Comparison of ENCODE assay signal across 17 cellular contexts in genomic region chr3:176651622-176652021, GRCh38.
"Had no signal": no experiment of that assay in that cellular context is flagged by ENCODE, and none has a peak within 500 bp of the region (broad histone marks: within the 10 kb centered on the region; RNA-seq: fewer than 3 reads in every experiment).

No MANE protein-coding gene starts in this region.

- H3K4me1 Mint-ChIP-seq: activated naive CD8-positive, alpha-beta T cell treated with anti-CD3 and anti-CD28 coated beads, Interleukin-2, amount 10 ng/mL, durations not matched to agents 7 days and 5 days; memory B cell; naive thymus-derived CD8-positive, alpha-beta T cell; stimulated activated effector memory CD8-positive, alpha-beta T cell treated with anti-CD3 and anti-CD28 coated beads, Interleukin-12 subunit alpha, Interleukin-12 subunit beta, amount 100 ng/mL, for 72 hours had no signal

- H3K4me1 ChIP-seq: left ventricle myocardium inferior, parathyroid adenoma, upper lobe of right lung had no signal

- DNase-seq: activated CD4-positive, alpha-beta T cell treated with anti-CD3 and anti-CD28 coated beads, Interleukin-2, amount 50 U/mL, for 1 hour; activated naive CD4-positive, alpha-beta T cell; activated naive CD8-positive, alpha-beta T cell treated with anti-CD3 and anti-CD28 coated beads, Interleukin-2, amount 10 ng/mL, durations not matched to agents 7 days and 5 days; activated T-cell treated with anti-CD3 and anti-CD28 coated beads for 4 hours; aorta; cerebellar nuclear complex; hippocampal formation; left ventricle myocardium inferior; naive thymus-derived CD8-positive, alpha-beta T cell; stimulated activated CD4-positive, alpha-beta T cell treated with anti-CD3 and anti-CD28 coated beads, Interleukin-12 subunit alpha, Interleukin-12 subunit beta, amount 100 ng/mL, for 4 hours; T1000; upper lobe of right lung had no signal

- H3K4me3 ChIP-seq: left ventricle myocardium inferior, thoracic aorta, upper lobe of right lung had no signal

- ATAC-seq: activated CD4-positive, CD25-positive, alpha-beta regulatory T cell treated with anti-CD3 and anti-CD28 coated beads, Interleukin-2, amount 50 U/mL, for 24 hours; naive thymus-derived CD8-positive, alpha-beta T cell; stimulated activated effector memory CD8-positive, alpha-beta T cell treated with anti-CD3 and anti-CD28 coated beads, Interleukin-12 subunit alpha, Interleukin-12 subunit beta, amount 100 ng/mL, for 72 hours; upper lobe of right lung had no signal

- H3K9me3 ChIP-seq: left ventricle myocardium inferior, thoracic aorta, upper lobe of right lung had no signal

- H3K4me3 Mint-ChIP-seq: activated naive CD8-positive, alpha-beta T cell treated with anti-CD3 and anti-CD28 coated beads, Interleukin-2, amount 10 ng/mL, durations not matched to agents 7 days and 5 days; memory B cell; naive thymus-derived CD8-positive, alpha-beta T cell; stimulated activated effector memory CD8-positive, alpha-beta T cell treated with anti-CD3 and anti-CD28 coated beads, Interleukin-12 subunit alpha, Interleukin-12 subunit beta, amount 100 ng/mL, for 72 hours had no signal

- H3K36me3 ChIP-seq: left ventricle myocardium inferior, thoracic aorta, upper lobe of right lung had no signal

- H3K36me3 Mint-ChIP-seq: activated naive CD8-positive, alpha-beta T cell treated with anti-CD3 and anti-CD28 coated beads, Interleukin-2, amount 10 ng/mL, durations not matched to agents 7 days and 5 days; memory B cell; naive thymus-derived CD8-positive, alpha-beta T cell; stimulated activated effector memory CD8-positive, alpha-beta T cell treated with anti-CD3 and anti-CD28 coated beads, Interleukin-12 subunit alpha, Interleukin-12 subunit beta, amount 100 ng/mL, for 72 hours had no signal

- H3K27ac Mint-ChIP-seq: activated naive CD8-positive, alpha-beta T cell treated with anti-CD3 and anti-CD28 coated beads, Interleukin-2, amount 10 ng/mL, durations not matched to agents 7 days and 5 days; memory B cell; naive thymus-derived CD8-positive, alpha-beta T cell; stimulated activated effector memory CD8-positive, alpha-beta T cell treated with anti-CD3 and anti-CD28 coated beads, Interleukin-12 subunit alpha, Interleukin-12 subunit beta, amount 100 ng/mL, for 72 hours had no signal

- H3K27me3 ChIP-seq: upper lobe of right lung had no signal

- H3K27ac ChIP-seq: left ventricle myocardium inferior, parathyroid adenoma, thoracic aorta, upper lobe of right lung had no signal

- H3K27me3 Mint-ChIP-seq: activated naive CD8-positive, alpha-beta T cell treated with anti-CD3 and anti-CD28 coated beads, Interleukin-2, amount 10 ng/mL, durations not matched to agents 7 days and 5 days; memory B cell; naive thymus-derived CD8-positive, alpha-beta T cell had no signal

- H3K9me3 Mint-ChIP-seq: activated naive CD8-positive, alpha-beta T cell treated with anti-CD3 and anti-CD28 coated beads, Interleukin-2, amount 10 ng/mL, durations not matched to agents 7 days and 5 days had no signal
